ENCODE assay signal across 7 cellular contexts in the genomic region with DNA sequence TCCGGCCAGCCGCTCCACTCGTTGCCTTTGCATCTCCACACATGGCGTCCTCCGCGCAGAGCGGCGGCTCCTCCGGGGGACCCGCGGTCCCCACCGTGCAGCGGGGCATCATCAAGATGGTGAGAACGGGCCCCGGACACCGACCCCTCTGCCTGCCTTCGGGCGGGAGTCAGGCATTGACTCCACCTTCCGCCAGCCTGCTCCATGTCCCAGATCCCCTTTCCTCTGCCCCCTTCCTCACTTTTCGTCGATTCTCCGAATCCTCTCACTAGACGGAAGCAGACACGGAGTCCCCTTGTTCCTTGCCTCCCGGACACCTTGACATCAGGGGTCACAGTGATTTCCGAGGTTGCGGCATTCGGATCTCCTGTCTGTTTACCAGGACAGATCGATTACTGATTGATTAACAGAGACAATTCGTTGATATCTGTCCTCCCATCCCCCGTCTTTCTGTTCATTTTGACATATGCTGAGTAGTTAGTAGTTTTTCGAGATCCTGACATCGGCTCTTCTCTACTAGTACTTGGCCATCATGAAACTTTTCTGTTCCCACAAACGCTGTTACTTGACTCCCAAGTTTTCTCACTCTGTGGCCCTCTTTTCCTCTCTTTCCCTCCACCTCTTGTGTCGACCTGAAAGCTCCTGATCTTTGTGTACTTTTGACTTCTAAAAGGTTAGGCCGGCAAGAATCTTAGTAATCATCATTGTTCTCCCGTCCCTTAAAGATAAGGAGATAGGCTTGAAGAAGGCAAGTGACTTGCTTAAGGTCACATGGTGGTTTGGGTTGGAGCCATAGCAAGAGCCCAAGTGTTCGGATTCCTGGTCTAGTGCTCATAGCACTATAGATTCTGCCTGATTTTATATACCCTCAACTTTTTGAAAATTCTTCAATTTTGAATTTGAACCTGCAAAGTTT. TPM values are rescaled to one million over a fixed set of nuclear protein-coding genes. Genes with fewer than 3 reads are reported as not detected.
DNase-seq lines count a peak whose midpoint lies in the region; ATAC-seq, FAIRE-seq and TF ChIP-seq lines count a peak whose summit lies in the region.

No MANE protein-coding gene starts in this region.

- H3K36me3 Mint-ChIP-seq in HFFc6 (ENCODE audit: low read depth), result peaks cover 25% of the 10 kb centered on the region

- H3K56ac ChIP-seq in H1 (replicated peaks; ENCODE audit: insufficient read length, low read depth, low read length), result peak overlapping the region; percentile 77

- H3K27ac Mint-ChIP-seq in HFFc6, result peak overlapping the region; percentile 98

- no peak overlapping the region; the same call in none of the 2 replicates for H2BK12ac ChIP-seq in H1 (ENCODE audit: low read depth, low read length)

- peaks cover 43% of the 10 kb centered on the region for H3K4me1 Mint-ChIP-seq in HFFc6 (ENCODE audit: low read depth)

- no peak for TF ChIP-seq POLR2A in H1 (IDR thresholded peaks at IDR 0.05; ENCODE audit: control extremely low read depth in 1 of 2, low read depth in 2 of 2, low read length in 2 of 2)

- peaks cover 3% of the 10 kb centered on the region; the same call in 1 of the 2 replicates for H3K27me3 Mint-ChIP-seq in HFFc6 (ENCODE audit: insufficient read depth)

- H3K79me2 ChIP-seq in H1 (ENCODE audit: control insufficient read depth in 1 of 2, insufficient read depth in 2 of 2, low read length in 2 of 2) (peaks cover 29 to 56% of the 10 kb centered on the region in 2 experiments), neural cell (replicated peaks; ENCODE audit: insufficient read depth, low read length) (peaks cover 22% of the 10 kb centered on the region)

- no peak overlapping the region for H2BK20ac ChIP-seq in H1 (ENCODE audit: low read length)

- H4K20me1 ChIP-seq in H1 (replicated peaks in 1 of 2; ENCODE audit: control insufficient read depth in 1 of 2, insufficient read depth in 2 of 2, low read length in 2 of 2) (peaks cover 16 to 17% of the 10 kb centered on the region in 2 experiments), neural cell (ENCODE audit: insufficient read depth) (no peaks in the 10 kb centered on the region)

- peak overlapping the region; percentile 87 to 99 (median 93) for H3K4me3 ChIP-seq in H1 (ENCODE audit: extremely low read depth in 1 of 4, insufficient read depth in 2 of 4, low read depth in 3 of 4, low read length in 4 of 4)
- peak overlapping the region; percentile 82 for H3K4me3 ChIP-seq in neural cell (ENCODE audit: low read length)

- H3K23ac ChIP-seq in H1 (ENCODE audit: insufficient read length), result no peak overlapping the region

- H3K9me3 ChIP-seq in H1 (ENCODE audit: insufficient read depth in 2 of 2, low read depth in 1 of 2, low read length in 1 of 2) (no peaks in the 10 kb centered on the region), neural cell (ENCODE audit: low read length) (no peaks in the 10 kb centered on the region)

- peak overlapping the region; percentile 93 for H3K4me3 Mint-ChIP-seq in HFFc6

- no peak overlapping the region for H2BK15ac ChIP-seq in H1 (ENCODE audit: low read length)

- peaks cover 3% of the 10 kb centered on the region; the same call in 1 of the 2 replicates for H3K79me1 ChIP-seq in H1 (ENCODE audit: low read depth, low read length)

- TF ChIP-seq RAD21 in H1 (IDR thresholded peaks at IDR 0.05 in 1 of 2, conservative IDR thresholded peaks at IDR 0.05 in 1 of 2; ENCODE audit: low read depth in 2 of 2, low read length in 2 of 2) (no peak), neural cell (conservative IDR thresholded peaks at IDR 0.05) (peak; percentile 10)

- H3F3A ChIP-seq in neural cell (ENCODE audit: insufficient read depth, low read length, poor library complexity, severe bottlenecking), result no peaks in the 10 kb centered on the region

- peak; percentile 58 for DNase-seq in HFFc6
- DNase-seq in RKO (ENCODE audit: low spot score), result peak; percentile 87
- no peak for DNase-seq in H1 (ENCODE audit: low read depth in 1 of 2, low spot score in 2 of 2)
- no peak for DNase-seq in 8988T
- DNase-seq in cortex of kidney (lab: John Stamatoyannopoulos, UW), result no peak

- H3K27ac ChIP-seq in H1 (ENCODE audit: low read depth, low read length) (peak overlapping the region; percentile 77), neural cell (ENCODE audit: low read length) (peak overlapping the region; percentile 52)

- peaks cover 11% of the 10 kb centered on the region; the same call in 1 of the 2 replicates for H3K23me2 ChIP-seq in H1 (ENCODE audit: low read depth, low read length)

- peaks cover 5 to 15% (median 8%) of the 10 kb centered on the region in 4 experiments; a peak in 6 of 7 replicates for H3K4me1 ChIP-seq in H1 (replicated peaks in 1 of 4; ENCODE audit: control insufficient read depth in 3 of 4, insufficient read depth in 4 of 4, low read length in 3 of 4)

- TF ChIP-seq CTCF in HFFc6 (IDR thresholded peaks at IDR 0.05) (0 out of 2 replicates have a peak, but pooled peaks have one; percentile 6), H1 (IDR thresholded peaks at IDR 0.05; ENCODE audit: control extremely low read depth in 1 of 3, insufficient read depth in 1 of 3, low read depth in 1 of 3, low read length in 3 of 3) (no peak), neural cell (IDR thresholded peaks at IDR 0.05; ENCODE audit: poor library complexity, severe bottlenecking) (no peak)

- ATAC-seq in GM18502 (IDR thresholded peaks at IDR 0.05; ENCODE audit: poor library complexity, unreplicated experiment), result peak; percentile 16

- H3K14ac ChIP-seq in H1 (ENCODE audit: insufficient read length), result no peak overlapping the region

- H3K9ac ChIP-seq in H1 (replicated peaks in 1 of 4; ENCODE audit: extremely low read depth in 1 of 4, low read depth in 3 of 4, low read length in 3 of 4) (peak overlapping the region; percentile 74 to 94 (median 88)), neural cell (ENCODE audit: low read length) (peak overlapping the region; percentile 71)

- peak overlapping the region; percentile 80 for H3K18ac ChIP-seq in H1 (ENCODE audit: extremely low read depth, low read length)

- no peak overlapping the region; the same call in 1 of the 2 replicates for H2AFZ ChIP-seq in H1 (ENCODE audit: low read length)
- H2AFZ ChIP-seq in neural cell (ENCODE audit: low read depth, low read length), result peak overlapping the region; percentile 81

- FAIRE-seq in H1 (lab: Jason Lieb, UNC), result no peak

- CTCF ChIA-PET in H1 (lab: Charles Lee; ENCODE audit: partially characterized antibody), result interaction anchor here (1.2 kb wide), 1 partner anchor 64 kb away, joined by 3 read pairs; the partner anchor contains the start of gene ARF5

- no peak overlapping the region for H2BK120ac ChIP-seq in H1 (replicated peaks; ENCODE audit: low read depth, low read length)

- peak overlapping the region; percentile 75 to 83 for H3K4me2 ChIP-seq in H1 (ENCODE audit: insufficient read depth in 1 of 2, low read depth in 2 of 2, low read length in 2 of 2)
- peak overlapping the region; percentile 64 for H3K4me2 ChIP-seq in neural cell (ENCODE audit: low read length)

- peak overlapping the region; percentile 87; the same call in 1 of the 2 replicates for H2BK5ac ChIP-seq in H1 (ENCODE audit: low read depth, low read length)

- no peaks in the 10 kb centered on the region for H3K9me2 ChIP-seq in neural cell (ENCODE audit: insufficient read depth, low read length)

- POLR2A ChIA-PET in H1 (lab: Charles Lee; ENCODE audit: partially characterized antibody), result interaction anchor here (0.7 to 2.6 kb wide), 6 partner anchors 9 to 68 kb away, joined by 3 to 12 read pairs (median 4); no protein-coding TSS in a partner anchor

- H4K5ac ChIP-seq in H1 (ENCODE audit: insufficient read length, low read depth, low read length), result peak overlapping the region; percentile 68

- no peak overlapping the region for H3K4ac ChIP-seq in H1 (replicated peaks; ENCODE audit: insufficient read length, low read depth, low read length)

- peaks cover 0 to 9% (median 0%) of the 10 kb centered on the region in 4 experiments; a peak in 1 of 8 replicates for H3K36me3 ChIP-seq in H1 (ENCODE audit: control insufficient read depth in 2 of 4, insufficient read depth in 4 of 4, low read length in 3 of 4)
- H3K36me3 ChIP-seq in neural cell (ENCODE audit: insufficient read depth, low read length), result no peaks in the 10 kb centered on the region

- peak overlapping the region; percentile 89 for H4K91ac ChIP-seq in H1 (replicated peaks; ENCODE audit: insufficient read length, low read length)

- H3K27me3 ChIP-seq in H1 (replicated peaks in 1 of 4; ENCODE audit: control insufficient read depth in 3 of 4, extremely low read depth in 1 of 4, insufficient read depth in 3 of 4, low read length in 3 of 4) (no peaks in the 10 kb centered on the region), neural cell (ENCODE audit: insufficient read depth, low read depth, low read length) (no peaks in the 10 kb centered on the region)

- WGBS in H1 (ENCODE audit: extremely low coverage in 1 of 2, insufficient coverage in 1 of 2, insufficient read length in 1 of 2, insufficient replicate concordance in 2 of 2, low coverage in 1 of 2, low lambda C conversion rate in 2 of 2, missing lambda C conversion rate in 1 of 2), 2 experiments, result 5% methylated on average over 38 of the region's 38 CpGs; no CpG with 5 or more reads in 1 of the 2 experiments

- H3K9me3 Mint-ChIP-seq in HFFc6, result no peaks in the 10 kb centered on the region

- no peak for TF ChIP-seq EP300 in H1 (IDR thresholded peaks at IDR 0.05; ENCODE audit: borderline replicate concordance in 1 of 2, low read depth in 2 of 2, low read length in 2 of 2)
- TF ChIP-seq EP300 in neural cell (conservative IDR thresholded peaks at IDR 0.05; ENCODE audit: poor library complexity, severe bottlenecking), result no peak

- H2AK5ac ChIP-seq in H1 (ENCODE audit: low read depth, low read length), result no peak overlapping the region; the same call in 1 of the 2 replicates

- H4K8ac ChIP-seq in H1 (ENCODE audit: extremely low read depth, insufficient read depth, low read length), result peak overlapping the region; percentile 97; the same call in 1 of the 2 replicates

RNA-seq across cellular contexts. Expression of gene SND1, which starts 0.6 kb away (rescaled TPM):
- total RNA-seq in HFFc6 (2021; fragmentation: NEBNext Ultra II Directional; extraction: Animal tissue kit (Norgen Biotek cat#: 25700)), result 100 to 1,000 TPM; 217 to 259 (median 247) TPM
- 259 and 290 TPM in 2 replicates for total RNA-seq in H1 (2021; fragmentation: NEBNext Ultra II Directional; extraction: Animal tissue kit (Norgen Biotek cat#: 25700))
- polyA plus RNA-seq in H1 (2011; rRNA removed) (122 and 133 TPM in 2 replicates), neural cell (37.4 and 42.0 TPM in 2 replicates)
- 170 TPM for polyA plus RNA-seq in H1 (2011; cell fraction: cytosol; rRNA removed)
- 194 TPM for polyA plus RNA-seq in H1 (2011; cell fraction: nucleus; rRNA removed)
- polyA plus RNA-seq in H1 (2012, experiment 1 of 2), result 233 to 246 TPM (median 241 TPM) in 4 replicates
- polyA plus RNA-seq in H1 (2012, experiment 2 of 2), result 194 TPM
- polyA plus RNA-seq in H1 (2013, experiment 1 of 2), result 168 TPM
- polyA plus RNA-seq in H1 (2013, experiment 2 of 2), result 154 TPM
- polyA minus RNA-seq in H1 (2011; rRNA and poly(A)+ RNA removed), result 300 and 346 TPM in 2 replicates
- 213 TPM for polyA minus RNA-seq in H1 (2011; cell fraction: cytosol; rRNA and poly(A)+ RNA removed)
- polyA minus RNA-seq in H1 (2011; cell fraction: nucleus; rRNA and poly(A)+ RNA removed), result 290 TPM
- polyA minus RNA-seq in neural cell, result 92.4 and 101 TPM in 2 replicates

RNA-seq across cellular contexts. Expression of gene PAX4, which starts 34.6 kb away (rescaled TPM):
- not detected for total RNA-seq in HFFc6 (2021; fragmentation: NEBNext Ultra II Directional; extraction: Animal tissue kit (Norgen Biotek cat#: 25700))
- not detected in 2 replicates for total RNA-seq in H1 (2021; fragmentation: NEBNext Ultra II Directional; extraction: Animal tissue kit (Norgen Biotek cat#: 25700))
- polyA plus RNA-seq in H1 (2011; rRNA removed), result 0.11 and 0.20 TPM in 2 replicates
- 0.08 TPM for polyA plus RNA-seq in H1 (2011; cell fraction: cytosol; rRNA removed)
- 0.43 TPM for polyA plus RNA-seq in H1 (2011; cell fraction: nucleus; rRNA removed)
- polyA plus RNA-seq in H1 (2012, experiment 1 of 2), result 0.17 TPM in 1 of 4 replicates, not detected in the others
- not detected for polyA plus RNA-seq in H1 (2012, experiment 2 of 2)
- polyA plus RNA-seq in H1 (2013, experiment 1 of 2), result 0.08 TPM
- 0.04 TPM for polyA plus RNA-seq in H1 (2013, experiment 2 of 2)
- not detected in 2 replicates for polyA minus RNA-seq in H1 (2011; rRNA and poly(A)+ RNA removed)
- not detected for polyA minus RNA-seq in H1 (2011; cell fraction: cytosol; rRNA and poly(A)+ RNA removed)
- polyA minus RNA-seq in H1 (2011; cell fraction: nucleus; rRNA and poly(A)+ RNA removed), result not detected
- not detected in 2 replicates for polyA plus RNA-seq in neural cell
- not detected in 2 replicates for polyA minus RNA-seq in neural cell

RNA-seq across cellular contexts. Expression of gene FSCN3, which starts 59.1 kb away (rescaled TPM):
- under 1 TPM in 1 of 6 experiments, not detected in 5; 0.07 TPM for total RNA-seq in HFFc6 (2021; fragmentation: NEBNext Ultra II Directional; extraction: Animal tissue kit (Norgen Biotek cat#: 25700))
- total RNA-seq in H1 (2021; fragmentation: NEBNext Ultra II Directional; extraction: Animal tissue kit (Norgen Biotek cat#: 25700)), result 0.95 and 1.6 TPM in 2 replicates
- polyA plus RNA-seq in H1 (2011; rRNA removed) (0.45 and 0.78 TPM in 2 replicates), neural cell (5.0 and 6.6 TPM in 2 replicates)
- 1.2 TPM for polyA plus RNA-seq in H1 (2011; cell fraction: cytosol; rRNA removed)
- 1.1 TPM for polyA plus RNA-seq in H1 (2011; cell fraction: nucleus; rRNA removed)
- polyA plus RNA-seq in H1 (2012, experiment 1 of 2), result 0.25 to 1.3 TPM (median 0.77 TPM) in 4 replicates
- 0.38 TPM for polyA plus RNA-seq in H1 (2012, experiment 2 of 2)
- 1.2 TPM for polyA plus RNA-seq in H1 (2013, experiment 1 of 2)
- polyA plus RNA-seq in H1 (2013, experiment 2 of 2), result 1.1 TPM
- polyA minus RNA-seq in H1 (2011; rRNA and poly(A)+ RNA removed), result 0.20 and 1.1 TPM in 2 replicates
- not detected for polyA minus RNA-seq in H1 (2011; cell fraction: cytosol; rRNA and poly(A)+ RNA removed)
- 1.4 TPM for polyA minus RNA-seq in H1 (2011; cell fraction: nucleus; rRNA and poly(A)+ RNA removed)
- 3.6 and 3.7 TPM in 2 replicates for polyA minus RNA-seq in neural cell

Comparison
In these comparisons a context has a peak if more than half of its experiments do, and no peak if none do; other contexts are left out.
1. DNase-seq: peak in HFFc6 (single experiment) and RKO (single experiment); none in H1 (0 of 2), 8988T (single experiment) and cortex of kidney (single experiment).